Comparison of ENCODE assay signal across 7 cellular contexts in the genomic region with DNA sequence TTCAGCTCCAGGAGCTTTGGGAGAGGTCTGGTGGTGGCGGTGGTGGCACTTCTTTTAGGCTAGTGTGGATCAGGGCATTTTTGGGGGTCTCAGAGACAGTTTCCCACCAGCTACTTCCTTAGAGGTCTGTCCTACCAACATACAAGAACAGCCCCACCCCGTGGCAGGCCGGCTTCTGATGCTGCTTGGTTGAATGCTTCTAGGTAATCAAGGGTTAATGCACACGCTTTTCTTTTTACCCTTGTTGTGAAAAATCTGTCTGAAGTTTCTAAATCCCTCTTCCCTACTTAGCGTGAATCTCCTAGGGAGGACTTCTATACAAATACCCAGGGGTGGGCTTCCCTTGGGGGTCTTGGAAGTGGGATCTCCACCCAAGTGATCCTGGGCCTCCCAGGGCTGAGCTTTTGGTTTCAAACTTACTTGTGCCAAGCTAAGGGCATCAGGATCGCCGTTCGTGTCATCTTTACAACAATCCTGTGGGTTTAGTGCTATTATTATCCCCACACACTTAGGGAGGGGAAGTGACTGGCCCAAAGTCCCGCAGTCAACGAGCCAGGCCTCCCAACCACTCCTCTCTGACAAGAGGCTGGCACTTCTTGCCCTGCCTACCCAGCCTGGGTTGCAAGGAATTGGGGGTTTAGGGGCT. TPM values are rescaled to one million over a fixed set of nuclear protein-coding genes. Genes with fewer than 3 reads are reported as not detected.
A peak's percentile ranks its signal among the peaks of the same experiment; 100 is the strongest.
DNase-seq lines count a peak whose midpoint lies in the region; ATAC-seq and TF ChIP-seq lines count a peak whose summit lies in the region.

No MANE protein-coding gene starts in this region.

- no peak overlapping the region for H3K27ac ChIP-seq in dorsolateral prefrontal cortex

- peak overlapping the region in 58 of 59 donors; percentile 65 to 98 (median 82) for H3K4me3 ChIP-seq in dorsolateral prefrontal cortex

- no peak for ATAC-seq in HG02970 (IDR thresholded peaks at IDR 0.05; ENCODE audit: low FRiP score, unreplicated experiment)

- H3K27me3 ChIP-seq in dorsolateral prefrontal cortex: no peaks in the 10 kb centered on the region

- intact Hi-C loops in dorsolateral prefrontal cortex (cut with DNase I): no loop called here

- peak; percentile 49; the same call in 2 of the 3 replicates for TF ChIP-seq CTCF in GM12872 (IDR thresholded peaks at IDR 0.05; ENCODE audit: insufficient read depth, low read depth, low read length)
- no peak for TF ChIP-seq CTCF in dorsolateral prefrontal cortex (IDR thresholded peaks at IDR 0.05 in 54 of 56, conservative IDR thresholded peaks at IDR 0.05 in 2 of 56; ENCODE audit: low read depth in 1 of 56, partially characterized antibody in 56 of 56)

- DNase-seq in NOMO-1 treated with DMSO at 0.1 percent for 48 hours (lab: John Stamatoyannopoulos, UW; ENCODE audit: unreplicated experiment): peak; percentile 74
- no peak for DNase-seq in dorsolateral prefrontal cortex
- peak; percentile 24 for DNase-seq in retina
- no peak for DNase-seq in COLO829 (ENCODE audit: low spot score)
- DNase-seq in C1 segment of cervical spinal cord (lab: John Stamatoyannopoulos, UW): no peak

RNA-seq across cellular contexts. Expression of a gene that starts 1.7 kb away (rescaled TPM):
- 10 to 100 TPM in 22 of 120 experiments, 1 to 10 TPM in 98; 2.5 to 15.8 (median 7.9) TPM for total RNA-seq in dorsolateral prefrontal cortex

Comparison
In these comparisons a context has a peak if more than half of its experiments do, and no peak if none do; other contexts are left out.
1. DNase-seq: peak in NOMO-1 treated with DMSO at 0.1 percent for 48 hours (single experiment) and retina (single experiment); none in dorsolateral prefrontal cortex (0 of 10), COLO829 (single experiment) and C1 segment of cervical spinal cord (0 of 14).